1 cellular context compared by ENCODE assay signal in genomic region chr6:11042750-11043551, GRCh38.
A peak's percentile ranks its signal among the peaks of the same experiment; 100 is the strongest.
TF ChIP-seq lines count a peak whose summit lies in the region.

No MANE protein-coding gene starts in this region.

TF ChIP-seq in HepG2, 621 proteins besides CTCF, POLR2A, EP300 and RAD21 (continued from another document and continues in another):
- TF ChIP-seq MED13 (CRISPR knock-in tag; IDR thresholded peaks at IDR 0.05) (no peak), ZBTB34 (CRISPR knock-in tag; IDR thresholded peaks at IDR 0.05) (no peak), ZNF788 (CRISPR knock-in tag; IDR thresholded peaks at IDR 0.05; ENCODE audit: borderline replicate concordance) (no peak), SAFB2 (CRISPR knock-in tag; IDR thresholded peaks at IDR 0.05; ENCODE audit: borderline replicate concordance, low read depth) (0 out of 2 replicates have a peak, but pooled peaks have one; percentile 17), ZKSCAN5 (CRISPR knock-in tag; IDR thresholded peaks at IDR 0.05) (no peak), GTF2F1 (IDR thresholded peaks at IDR 0.05; ENCODE audit: low read length) (no peak), STAT5B (CRISPR knock-in tag; IDR thresholded peaks at IDR 0.05) (no peak), ZFP62 (CRISPR knock-in tag; IDR thresholded peaks at IDR 0.05) (no peak), ZNF550 (CRISPR knock-in tag; IDR thresholded peaks at IDR 0.05; ENCODE audit: borderline replicate concordance) (no peak), ZFP41 (CRISPR knock-in tag; IDR thresholded peaks at IDR 0.05; ENCODE audit: borderline replicate concordance) (no peak), IRF9 (CRISPR knock-in tag; IDR thresholded peaks at IDR 0.05; ENCODE audit: borderline replicate concordance) (0 out of 2 replicates have a peak, but pooled peaks have one; percentile 4), ZNF24 (IDR thresholded peaks at IDR 0.05) (no peak), ZSCAN20 (CRISPR knock-in tag; IDR thresholded peaks at IDR 0.05; ENCODE audit: borderline replicate concordance) (no peak), ZNF530 (CRISPR knock-in tag; IDR thresholded peaks at IDR 0.05; ENCODE audit: low read depth) (0 out of 2 replicates have a peak, but pooled peaks have one; percentile 30), MEIS2 (CRISPR knock-in tag; IDR thresholded peaks at IDR 0.05) (no peak), ATRX (CRISPR knock-in tag; IDR thresholded peaks at IDR 0.05; ENCODE audit: borderline replicate concordance) (no peak), FOXM1 (CRISPR knock-in tag; IDR thresholded peaks at IDR 0.05) (no peak), FOXA1 (IDR thresholded peaks at IDR 0.05) (no peak), FOXA1 (CRISPR knock-in tag; IDR thresholded peaks at IDR 0.05) (no peak), ZNF232 (CRISPR knock-in tag; IDR thresholded peaks at IDR 0.05; ENCODE audit: borderline replicate concordance) (no peak), TGIF2 (CRISPR knock-in tag; IDR thresholded peaks at IDR 0.05) (no peak), NONO (IDR thresholded peaks at IDR 0.05) (no peak), NONO (CRISPR knock-in tag; conservative IDR thresholded peaks at IDR 0.05) (0 out of 2 replicates have a peak, but pooled peaks have one; percentile 28), ZNF556 (CRISPR knock-in tag; IDR thresholded peaks at IDR 0.05; ENCODE audit: borderline replicate concordance) (0 out of 2 replicates have a peak, but pooled peaks have one; percentile 15), IRX3 (CRISPR knock-in tag; IDR thresholded peaks at IDR 0.05; ENCODE audit: borderline replicate concordance, low read depth) (no peak), ZNF83 (CRISPR knock-in tag; IDR thresholded peaks at IDR 0.05; ENCODE audit: borderline replicate concordance) (0 out of 2 replicates have a peak, but pooled peaks have one; percentile 17), ZNF605 (CRISPR knock-in tag; IDR thresholded peaks at IDR 0.05) (no peak), ARNT2 (CRISPR knock-in tag; IDR thresholded peaks at IDR 0.05; ENCODE audit: low read depth) (no peak), ZNF337 (CRISPR knock-in tag; IDR thresholded peaks at IDR 0.05; ENCODE audit: borderline replicate concordance, low read depth) (no peak), PRDM4 (CRISPR knock-in tag; IDR thresholded peaks at IDR 0.05; ENCODE audit: borderline replicate concordance) (no peak), SNRNP70 (IDR thresholded peaks at IDR 0.05; ENCODE audit: low read depth, low read length) (no peak), STAG1 (CRISPR knock-in tag; IDR thresholded peaks at IDR 0.05) (no peak), ZBTB7B (CRISPR knock-in tag; IDR thresholded peaks at IDR 0.05) (no peak), MXD1 (CRISPR knock-in tag; IDR thresholded peaks at IDR 0.05) (no peak), ZNF710 (CRISPR knock-in tag; IDR thresholded peaks at IDR 0.05; ENCODE audit: borderline replicate concordance) (0 out of 2 replicates have a peak, but pooled peaks have one; percentile 51), NCOA2 (CRISPR knock-in tag; IDR thresholded peaks at IDR 0.05) (no peak), ZNF691 (CRISPR knock-in tag; IDR thresholded peaks at IDR 0.05; ENCODE audit: borderline replicate concordance, low read depth) (no peak), MLLT10 (CRISPR knock-in tag; IDR thresholded peaks at IDR 0.05) (no peak), ZNF260 (CRISPR knock-in tag; IDR thresholded peaks at IDR 0.05; ENCODE audit: borderline replicate concordance, low read depth) (no peak), ZNF441 (CRISPR knock-in tag; IDR thresholded peaks at IDR 0.05; ENCODE audit: borderline replicate concordance) (no peak), PAWR (CRISPR knock-in tag; IDR thresholded peaks at IDR 0.05; ENCODE audit: borderline replicate concordance) (no peak), NR1H2 (CRISPR knock-in tag; IDR thresholded peaks at IDR 0.05; ENCODE audit: borderline replicate concordance, low read depth) (no peak), SNAPC4 (CRISPR knock-in tag; IDR thresholded peaks at IDR 0.05) (no peak), SALL1 (CRISPR knock-in tag; IDR thresholded peaks at IDR 0.05) (no peak; the same call in 1 of the 2 replicates), KLF11 (CRISPR knock-in tag; IDR thresholded peaks at IDR 0.05) (no peak), ZNF558 (CRISPR knock-in tag; IDR thresholded peaks at IDR 0.05; ENCODE audit: borderline replicate concordance) (0 out of 2 replicates have a peak, but pooled peaks have one; percentile 10), ZNF580 (CRISPR knock-in tag; IDR thresholded peaks at IDR 0.05; ENCODE audit: borderline replicate concordance, low read depth) (peak; percentile 39; the same call in 1 of the 2 replicates), RBM39 (IDR thresholded peaks at IDR 0.05; ENCODE audit: low read depth, low read length, poor library complexity, severe bottlenecking) (no peak), MAX (IDR thresholded peaks at IDR 0.05) (no peak), HNRNPL (IDR thresholded peaks at IDR 0.05; ENCODE audit: low read depth, low read length) (no peak), FOXJ3 (CRISPR knock-in tag; IDR thresholded peaks at IDR 0.05; ENCODE audit: borderline replicate concordance) (no peak), ZSCAN30 (CRISPR knock-in tag; IDR thresholded peaks at IDR 0.05) (0 out of 2 replicates have a peak, but pooled peaks have one; percentile 42), ZNF589 (CRISPR knock-in tag; conservative IDR thresholded peaks at IDR 0.05) (no peak), ZNF562 (CRISPR knock-in tag; IDR thresholded peaks at IDR 0.05; ENCODE audit: borderline replicate concordance) (no peak), ZNF772 (CRISPR knock-in tag; IDR thresholded peaks at IDR 0.05) (no peak), ZNF256 (CRISPR knock-in tag; conservative IDR thresholded peaks at IDR 0.05) (no peak), ZBTB43 (CRISPR knock-in tag; conservative IDR thresholded peaks at IDR 0.05) (no peak), U2AF2 (IDR thresholded peaks at IDR 0.05; ENCODE audit: low read depth, low read length) (no peak)
